In the genomic region with DNA sequence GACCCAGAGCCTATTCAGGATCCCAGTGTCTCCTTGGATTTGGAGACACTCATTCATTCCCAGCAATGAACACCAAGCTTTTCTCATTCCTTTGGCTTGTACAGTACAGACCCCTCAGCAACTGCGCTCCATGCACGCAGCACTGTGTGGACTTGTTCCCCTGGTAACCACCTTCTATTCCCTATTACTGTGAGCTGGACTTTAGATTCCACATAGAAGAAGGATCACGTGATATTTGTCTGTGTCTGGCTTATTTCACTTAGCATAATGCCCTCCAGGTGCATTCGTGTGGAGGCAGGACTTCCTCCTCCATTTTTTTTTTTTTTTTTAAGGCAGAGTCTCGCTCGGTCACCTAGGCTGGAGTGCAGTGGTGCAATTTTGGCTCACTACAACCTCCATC, we compare ENCODE assay signal across 28 cellular contexts.
DNase-seq lines count a peak whose midpoint lies in the region; ATAC-seq, FAIRE-seq and TF ChIP-seq lines count a peak whose summit lies in the region.
"Had no signal": no experiment of that assay in that cellular context is flagged by ENCODE, and none has a peak within 500 bp of the region (broad histone marks: within the 10 kb centered on the region; RNA-seq: fewer than 3 reads in every experiment).

No MANE protein-coding gene starts in this region.

- H3K9me3 ChIP-seq in BE2C (no peaks in the 10 kb centered on the region), endodermal cell (ENCODE audit: control insufficient read depth, low read length) (no peaks in the 10 kb centered on the region)
- H3K9me3 ChIP-seq in naive thymus-derived CD4-positive, alpha-beta T cell (ENCODE audit: control insufficient read depth in 2 of 3, low read length in 3 of 3), result no peaks in the 10 kb centered on the region
- H3K9me3 ChIP-seq: gastrocnemius medialis, lower lobe of right lung, SJCRH30, upper lobe of left lung had no signal

- no peak for FAIRE-seq in RCC 7860 (lab: Jason Lieb, UNC)
- FAIRE-seq: H54, TTC549 had no signal

- POLR2A ChIA-PET in naive thymus-derived CD4-positive, alpha-beta T cell (lab: Charles Lee), result no interaction called here

- H3K36me3 ChIP-seq in BE2C (peaks cover 34% of the 10 kb centered on the region), endodermal cell (ENCODE audit: control insufficient read depth, insufficient read depth, low read length) (no peaks in the 10 kb centered on the region)
- no peaks in the 10 kb centered on the region for H3K36me3 ChIP-seq in naive thymus-derived CD4-positive, alpha-beta T cell (ENCODE audit: control insufficient read depth in 2 of 3, insufficient read depth in 3 of 3, low read length in 3 of 3)
- H3K36me3 ChIP-seq: cardiac muscle cell, gastrocnemius medialis, lower lobe of right lung, SJCRH30, upper lobe of left lung had no signal

- H3K36me3 Mint-ChIP-seq in naive thymus-derived CD4-positive, alpha-beta T cell, result no peaks in the 10 kb centered on the region
- H3K36me3 Mint-ChIP-seq in endodermal cell (ENCODE audit: low read depth), result no peaks in the 10 kb centered on the region
- H3K36me3 Mint-ChIP-seq: activated CD4-positive, alpha-beta memory T cell treated with anti-CD3 and anti-CD28 coated beads for 36 hours; activated naive CD4-positive, alpha-beta T cell treated with anti-CD3 and anti-CD28 coated beads, Interleukin-2, amount 50 U/mL, for 72 hours; CD8-positive, alpha-beta memory T cell; natural killer cell treated with Interleukin-12 subunit alpha and Interleukin-12 subunit beta and Interleukin-15 and Interleukin-18, amount 100 ng/mL, for 72 hours had no signal

- TF ChIP-seq CTCF in BE2C (IDR thresholded peaks at IDR 0.05; ENCODE audit: low read depth, low read length) (no peak), endodermal cell (conservative IDR thresholded peaks at IDR 0.05) (no peak)

- no peak overlapping the region for H3K4me3 Mint-ChIP-seq in naive thymus-derived CD4-positive, alpha-beta T cell
- H3K4me3 Mint-ChIP-seq in endodermal cell, result no peak overlapping the region
- H3K4me3 Mint-ChIP-seq: activated CD4-positive, alpha-beta memory T cell treated with anti-CD3 and anti-CD28 coated beads for 36 hours; activated T-helper 17 cell treated with anti-CD3 and anti-CD28 coated beads, Interleukin-2, amount 50 U/mL, for 72 hours; CD8-positive, alpha-beta memory T cell; natural killer cell treated with Interleukin-12 subunit alpha and Interleukin-12 subunit beta and Interleukin-15 and Interleukin-18, amount 100 ng/mL, for 72 hours had no signal

- H3K9me3 Mint-ChIP-seq in naive thymus-derived CD4-positive, alpha-beta T cell, result no peaks in the 10 kb centered on the region
- H3K9me3 Mint-ChIP-seq in endodermal cell, result peaks cover 60% of the 10 kb centered on the region
- H3K9me3 Mint-ChIP-seq: activated CD4-positive, alpha-beta memory T cell treated with anti-CD3 and anti-CD28 coated beads for 36 hours; activated naive CD4-positive, alpha-beta T cell treated with anti-CD3 and anti-CD28 coated beads, Interleukin-2, amount 50 U/mL, for 72 hours; activated T-helper 17 cell treated with anti-CD3 and anti-CD28 coated beads, Interleukin-2, amount 50 U/mL, for 72 hours; natural killer cell treated with Interleukin-12 subunit alpha and Interleukin-12 subunit beta and Interleukin-15 and Interleukin-18, amount 100 ng/mL, for 72 hours had no signal

- peaks cover 0 to 1% (median 0%) of the 10 kb centered on the region in 7 donors for H3K4me1 Mint-ChIP-seq in naive thymus-derived CD4-positive, alpha-beta T cell
- H3K4me1 Mint-ChIP-seq in endodermal cell, result no peaks in the 10 kb centered on the region
- H3K4me1 Mint-ChIP-seq: activated T-helper 17 cell treated with anti-CD3 and anti-CD28 coated beads, Interleukin-2, amount 50 U/mL, for 72 hours had no signal

- H3K9ac ChIP-seq in endodermal cell (ENCODE audit: extremely low read depth, low read length, poor library complexity, severe bottlenecking), result no peak overlapping the region

- intact Hi-C loops in naive thymus-derived CD4-positive, alpha-beta T cell (cut with micrococcal nuclease), result no loop called here

- H3K27me3 ChIP-seq in BE2C, result no peaks in the 10 kb centered on the region
- H3K27me3 ChIP-seq in naive thymus-derived CD4-positive, alpha-beta T cell (ENCODE audit: control insufficient read depth in 2 of 2, insufficient read depth in 2 of 2, low read length in 2 of 2), result no peaks in the 10 kb centered on the region
- no peaks in the 10 kb centered on the region for H3K27me3 ChIP-seq in endodermal cell (ENCODE audit: control insufficient read depth, insufficient read depth, low read length, poor library complexity, severe bottlenecking)
- H3K27me3 ChIP-seq: cardiac muscle cell, gastrocnemius medialis, SJCRH30, upper lobe of left lung had no signal

- H3K27me3 Mint-ChIP-seq in naive thymus-derived CD4-positive, alpha-beta T cell, result peaks cover 0 to 5% (median 0%) of the 10 kb centered on the region in 5 donors
- peaks cover 2% of the 10 kb centered on the region for H3K27me3 Mint-ChIP-seq in endodermal cell (ENCODE audit: insufficient read depth)

- H3K27ac Mint-ChIP-seq in naive thymus-derived CD4-positive, alpha-beta T cell, result no peak overlapping the region
- no peak overlapping the region for H3K27ac Mint-ChIP-seq in endodermal cell
- H3K27ac Mint-ChIP-seq: activated CD4-positive, alpha-beta memory T cell treated with anti-CD3 and anti-CD28 coated beads for 36 hours; activated naive CD4-positive, alpha-beta T cell treated with anti-CD3 and anti-CD28 coated beads, Interleukin-2, amount 50 U/mL, for 72 hours; activated T-helper 17 cell treated with anti-CD3 and anti-CD28 coated beads, Interleukin-2, amount 50 U/mL, for 72 hours; CD8-positive, alpha-beta memory T cell; natural killer cell treated with Interleukin-12 subunit alpha and Interleukin-12 subunit beta and Interleukin-15 and Interleukin-18, amount 100 ng/mL, for 72 hours had no signal

- peaks cover 8% of the 10 kb centered on the region for H3K4me1 ChIP-seq in BE2C
- no peaks in the 10 kb centered on the region for H3K4me1 ChIP-seq in naive thymus-derived CD4-positive, alpha-beta T cell (ENCODE audit: control insufficient read depth in 2 of 2, insufficient read depth in 2 of 2, low read length in 2 of 2)
- no peaks in the 10 kb centered on the region for H3K4me1 ChIP-seq in endodermal cell (ENCODE audit: control insufficient read depth, insufficient read depth, low read length)
- H3K4me1 ChIP-seq: lower lobe of right lung, upper lobe of left lung had no signal

- no peak for ATAC-seq in naive thymus-derived CD4-positive, alpha-beta T cell
- ATAC-seq: activated CD4-positive, CD25-positive, alpha-beta regulatory T cell treated with anti-CD3 and anti-CD28 coated beads, Interleukin-2, amount 50 U/mL, for 24 hours; activated naive CD4-positive, alpha-beta T cell treated with anti-CD3 and anti-CD28 coated beads, Interleukin-2, amount 50 U/mL, for 72 hours; activated T-helper 17 cell treated with anti-CD3 and anti-CD28 coated beads, Interleukin-2, amount 50 U/mL, for 72 hours; gastrocnemius medialis; lower lobe of right lung; natural killer cell treated with Interleukin-12 subunit alpha and Interleukin-12 subunit beta and Interleukin-15 and Interleukin-18, amount 100 ng/mL, for 72 hours had no signal

- CTCF ChIA-PET in naive thymus-derived CD4-positive, alpha-beta T cell (lab: Charles Lee), result no interaction called here

- 82 to 92% methylated on average over 2 to 6 of the region's 6 CpGs for WGBS in endodermal cell (ENCODE audit: insufficient coverage in 1 of 2, insufficient read length in 1 of 2), 2 experiments

- H3K27ac ChIP-seq in naive thymus-derived CD4-positive, alpha-beta T cell (ENCODE audit: low read depth, low read length), result no peak overlapping the region
- H3K27ac ChIP-seq in endodermal cell (ENCODE audit: low read depth, low read length), result no peak overlapping the region
- H3K27ac ChIP-seq: cardiac muscle cell, gastrocnemius medialis, lower lobe of right lung, SJCRH30, upper lobe of left lung had no signal

- DNase-seq in BE2C, result peak; percentile 42
- DNase-seq in NCI-H1417 treated with DMSO at 0.1 percent for 48 hours (lab: John Stamatoyannopoulos, UW), result peak; percentile 60
- DNase-seq in SK-N-DZ (ENCODE audit: low spot score), result peak; percentile 78
- peak; percentile 51 for DNase-seq in left kidney (ENCODE audit: low read depth, low spot score)
- no peak for DNase-seq in naive thymus-derived CD4-positive, alpha-beta T cell
- DNase-seq in stimulated activated CD4-positive, alpha-beta T cell treated with anti-CD3 and anti-CD28 coated beads, Interleukin-4, amount 100 ng/mL, for 1 hour, result no peak
- no peak for DNase-seq in RCC 7860 (ENCODE audit: low spot score)
- DNase-seq in endodermal cell, result no peak
- DNase-seq: activated CD4-positive, alpha-beta memory T cell treated with anti-CD3 and anti-CD28 coated beads for 36 hours; activated CD8-positive, alpha-beta memory T cell treated with anti-CD3 and anti-CD28 coated beads, Interleukin-2, amount 50 U/mL, for 48 hours; anterior cingulate cortex; CD8-positive, alpha-beta memory T cell; gastrocnemius medialis; islet precursor cell; lower lobe of right lung; NCI-H2171; NCI-H524; SJCRH30; stimulated activated CD4-positive, alpha-beta T cell treated with anti-CD3 and anti-CD28 coated beads, Interleukin-2, amount 100 ng/mL, for 24 hours; upper lobe of left lung had no signal

- H3K4me3 ChIP-seq in BE2C (ENCODE audit: low read depth, low read length), result no peak overlapping the region
- no peak overlapping the region for H3K4me3 ChIP-seq in naive thymus-derived CD4-positive, alpha-beta T cell (ENCODE audit: low read length)
- H3K4me3 ChIP-seq in endodermal cell (ENCODE audit: low read length), result no peak overlapping the region
- H3K4me3 ChIP-seq: cardiac muscle cell, gastrocnemius medialis, lower lobe of right lung, SJCRH30, smooth muscle cell, upper lobe of left lung had no signal

Comparison
In these comparisons a context has a peak if more than half of its experiments do, and no peak if none do; other contexts are left out.
1. DNase-seq: peak in BE2C (single experiment), NCI-H1417 treated with DMSO at 0.1 percent for 48 hours (single experiment), SK-N-DZ (single experiment) and left kidney (single experiment); none in naive thymus-derived CD4-positive, alpha-beta T cell (0 of 9), stimulated activated CD4-positive, alpha-beta T cell treated with anti-CD3 and anti-CD28 coated beads, Interleukin-4, amount 100 ng/mL, for 1 hour (single experiment), RCC 7860 (single experiment) and endodermal cell (single experiment).